Comparison of ENCODE assay signal across 23 cellular contexts in the genomic region with DNA sequence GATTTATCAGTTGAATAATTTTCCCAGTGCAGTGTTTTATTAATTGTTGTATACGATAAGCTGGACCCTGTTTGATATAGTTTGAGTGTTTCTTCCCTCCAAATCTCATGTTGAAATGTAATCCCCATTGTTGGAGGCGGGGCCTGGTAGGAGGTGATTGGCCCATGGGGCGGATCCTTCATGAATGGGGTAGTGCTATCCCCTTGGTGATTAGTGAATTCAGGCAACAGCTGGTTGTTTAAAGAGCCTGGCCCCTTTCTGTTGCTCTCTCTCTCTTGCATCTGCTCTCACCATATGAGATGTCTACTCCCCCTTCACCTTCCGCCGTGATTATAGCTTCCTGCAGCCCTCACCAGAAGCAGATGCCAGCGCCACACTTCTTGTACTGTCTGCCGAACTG. TPM values are rescaled to one million over a fixed set of nuclear protein-coding genes. Genes with fewer than 3 reads are reported as not detected.
"Had no signal": no experiment of that assay in that cellular context is flagged by ENCODE, and none has a peak within 500 bp of the region (broad histone marks: within the 10 kb centered on the region; RNA-seq: fewer than 3 reads in every experiment).

No MANE protein-coding gene starts in this region.

- H3K4me1 ChIP-seq: heart left ventricle, left ventricle myocardium inferior, psoas muscle, tibial artery had no signal

- H3K36me3 ChIP-seq: heart left ventricle, left ventricle myocardium inferior, ovary, tibial artery, WERI-Rb-1 had no signal

- H3K9me3 ChIP-seq: heart left ventricle, left ventricle myocardium inferior, mucosa of descending colon, ovary, psoas muscle, tibial artery had no signal

- DNase-seq: activated CD4-positive, alpha-beta memory T cell treated with anti-CD3 and anti-CD28 coated beads, Interleukin-2, amount 10 ng/mL, durations not matched to agents 7 days and 5 days; activated CD4-positive, alpha-beta T cell treated with anti-CD3 and anti-CD28 coated beads for 36 hours; activated CD8-positive, alpha-beta memory T cell treated with anti-CD3 and anti-CD28 coated beads, Interleukin-2, amount 10 ng/mL, durations not matched to agents 7 days and 5 days; cerebellar nuclear complex; cortex of kidney; erythroblast; heart left ventricle; immature natural killer cell; kidney glomerular epithelial cell; left ventricle myocardium inferior; mucosa of descending colon; naive B cell; ovary; psoas muscle; right cardiac atrium; stimulated activated naive CD8-positive, alpha-beta T cell treated with anti-CD3 and anti-CD28 coated beads, Interleukin-15, Interleukin-2, amounts not matched to agents 100 U/mL and 50 U/mL, for 24 hours; substantia nigra; tibial artery; WERI-Rb-1 had no signal

- H3K27me3 ChIP-seq: heart left ventricle, ovary, tibial artery had no signal

- H3K27ac ChIP-seq: heart left ventricle, left ventricle myocardium inferior, ovary, psoas muscle, skin epidermis, tibial artery, WERI-Rb-1 had no signal

- H3K4me3 ChIP-seq: heart left ventricle, left ventricle myocardium inferior, mucosa of descending colon, ovary, psoas muscle, skin epidermis, tibial artery had no signal

RNA-seq across cellular contexts. Expression of a gene that starts 1.5 kb away (rescaled TPM):
- total RNA-seq: activated CD4-positive, alpha-beta memory T cell treated with anti-CD3 and anti-CD28 coated beads, Interleukin-2, amount 10 ng/mL, durations not matched to agents 7 days and 5 days; activated CD4-positive, alpha-beta T cell treated with anti-CD3 and anti-CD28 coated beads for 36 hours; activated CD8-positive, alpha-beta memory T cell treated with anti-CD3 and anti-CD28 coated beads, Interleukin-2, amount 10 ng/mL, durations not matched to agents 7 days and 5 days; bronchial epithelial cell; frontal cortex; heart left ventricle; left ventricle myocardium inferior; mucosa of descending colon; ovary; psoas muscle; right cardiac atrium; urinary bladder had no signal

RNA-seq across cellular contexts. Expression of a gene that starts 11.6 kb away (rescaled TPM):
- total RNA-seq: activated CD4-positive, alpha-beta memory T cell treated with anti-CD3 and anti-CD28 coated beads, Interleukin-2, amount 10 ng/mL, durations not matched to agents 7 days and 5 days; activated CD4-positive, alpha-beta T cell treated with anti-CD3 and anti-CD28 coated beads for 36 hours; activated CD8-positive, alpha-beta memory T cell treated with anti-CD3 and anti-CD28 coated beads, Interleukin-2, amount 10 ng/mL, durations not matched to agents 7 days and 5 days; bronchial epithelial cell; frontal cortex; heart left ventricle; left ventricle myocardium inferior; mucosa of descending colon; ovary; psoas muscle; right cardiac atrium; urinary bladder had no signal

RNA-seq across cellular contexts. Expression of a gene that starts 19.0 kb away (rescaled TPM):
- total RNA-seq: activated CD4-positive, alpha-beta memory T cell treated with anti-CD3 and anti-CD28 coated beads, Interleukin-2, amount 10 ng/mL, durations not matched to agents 7 days and 5 days; activated CD4-positive, alpha-beta T cell treated with anti-CD3 and anti-CD28 coated beads for 36 hours; activated CD8-positive, alpha-beta memory T cell treated with anti-CD3 and anti-CD28 coated beads, Interleukin-2, amount 10 ng/mL, durations not matched to agents 7 days and 5 days; bronchial epithelial cell; frontal cortex; heart left ventricle; left ventricle myocardium inferior; mucosa of descending colon; ovary; psoas muscle; right cardiac atrium; urinary bladder had no signal

RNA-seq across cellular contexts. Expression of a gene that starts 35.3 kb away (rescaled TPM):
- total RNA-seq: activated CD4-positive, alpha-beta memory T cell treated with anti-CD3 and anti-CD28 coated beads, Interleukin-2, amount 10 ng/mL, durations not matched to agents 7 days and 5 days; activated CD4-positive, alpha-beta T cell treated with anti-CD3 and anti-CD28 coated beads for 36 hours; activated CD8-positive, alpha-beta memory T cell treated with anti-CD3 and anti-CD28 coated beads, Interleukin-2, amount 10 ng/mL, durations not matched to agents 7 days and 5 days; bronchial epithelial cell; frontal cortex; heart left ventricle; left ventricle myocardium inferior; mucosa of descending colon; ovary; psoas muscle; right cardiac atrium; urinary bladder had no signal
